12 cellular contexts compared by ENCODE assay signal in the genomic region with DNA sequence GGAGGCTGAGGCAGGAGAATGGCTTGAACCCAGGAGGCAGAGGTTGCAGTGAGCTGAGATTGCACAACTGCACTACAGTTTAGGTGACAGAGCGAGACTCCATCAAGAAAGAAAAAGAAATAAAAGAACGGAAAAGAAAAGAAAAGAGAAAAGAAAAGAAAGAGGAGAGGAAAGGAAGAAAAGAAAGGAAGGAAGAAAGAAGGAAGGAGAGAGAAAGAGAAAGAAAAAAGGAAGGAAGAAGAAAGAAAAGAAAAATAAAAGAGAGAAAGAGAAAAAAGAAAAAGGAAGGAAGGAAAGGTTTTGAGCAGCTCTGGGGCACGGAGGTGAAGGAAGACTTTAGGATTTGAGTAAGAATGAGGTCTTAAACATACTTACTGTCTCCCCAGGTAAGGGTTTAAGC.
"Had no signal": no experiment of that assay in that cellular context is flagged by ENCODE, and none has a peak within 500 bp of the region (broad histone marks: within the 10 kb centered on the region; RNA-seq: fewer than 3 reads in every experiment).

No MANE protein-coding gene starts in this region.

- H3K27me3 ChIP-seq: neutrophil, spleen, upper lobe of left lung had no signal

- H3K9me3 Mint-ChIP-seq: activated CD4-positive, alpha-beta T cell treated with anti-CD3 and anti-CD28 coated beads, Interleukin-2, amount 10 ng/mL, durations not matched to agents 24 days and 14 days had no signal

- H3K27me3 Mint-ChIP-seq: activated CD4-positive, alpha-beta T cell treated with anti-CD3 and anti-CD28 coated beads, Interleukin-2, amount 10 ng/mL, durations not matched to agents 24 days and 14 days; naive thymus-derived CD4-positive, alpha-beta T cell had no signal

- H3K4me3 Mint-ChIP-seq: activated CD4-positive, alpha-beta T cell treated with anti-CD3 and anti-CD28 coated beads, Interleukin-2, amount 10 ng/mL, durations not matched to agents 24 days and 14 days; activated CD8-positive, alpha-beta T cell treated with anti-CD3 and anti-CD28 coated beads, Interleukin-2, amount 10 ng/mL, durations not matched to agents 7 days and 5 days; naive thymus-derived CD4-positive, alpha-beta T cell had no signal

- DNase-seq: activated CD4-positive, alpha-beta T cell treated with anti-CD3 and anti-CD28 coated beads, Interleukin-2, amount 10 ng/mL, durations not matched to agents 24 days and 14 days; activated CD8-positive, alpha-beta T cell treated with anti-CD3 and anti-CD28 coated beads, Interleukin-2, amount 10 ng/mL, durations not matched to agents 7 days and 5 days; activated gamma-delta T cell treated with Interleukin-2 at 50 U/mL for 16 hours; effector CD8-positive, alpha-beta T cell; left ventricle myocardium superior; mesendoderm; naive thymus-derived CD4-positive, alpha-beta T cell; spleen; stimulated activated CD4-positive, alpha-beta T cell treated with anti-CD3 and anti-CD28 coated beads, Interleukin-4, amount 100 ng/mL, for 4 hours; stimulated activated naive CD4-positive, alpha-beta T cell treated with Interleukin-2 at 50 U/mL for 16 hours had no signal

- H3K9me3 ChIP-seq: spleen, upper lobe of left lung had no signal

- H3K4me3 ChIP-seq: spleen, upper lobe of left lung had no signal

- ATAC-seq: activated CD8-positive, alpha-beta T cell treated with anti-CD3 and anti-CD28 coated beads, Interleukin-2, amount 10 ng/mL, durations not matched to agents 7 days and 5 days; left ventricle myocardium superior; naive thymus-derived CD4-positive, alpha-beta T cell had no signal

- H3K27ac Mint-ChIP-seq: activated CD4-positive, alpha-beta T cell treated with anti-CD3 and anti-CD28 coated beads, Interleukin-2, amount 10 ng/mL, durations not matched to agents 24 days and 14 days; activated CD8-positive, alpha-beta T cell treated with anti-CD3 and anti-CD28 coated beads, Interleukin-2, amount 10 ng/mL, durations not matched to agents 7 days and 5 days had no signal

- H3K4me1 ChIP-seq: upper lobe of left lung had no signal

- H3K27ac ChIP-seq: neutrophil, upper lobe of left lung had no signal
